Comparison of ENCODE assay signal across 21 cellular contexts in genomic region chr3:74693696-74694393, GRCh38.
A peak's percentile ranks its signal among the peaks of the same experiment; 100 is the strongest.
DNase-seq lines count a peak whose midpoint lies in the region; ATAC-seq, FAIRE-seq and TF ChIP-seq lines count a peak whose summit lies in the region.
"Had no signal": no experiment of that assay in that cellular context is flagged by ENCODE, and none has a peak within 500 bp of the region (broad histone marks: within the 10 kb centered on the region; RNA-seq: fewer than 3 reads in every experiment).

No MANE protein-coding gene starts in this region.

- no peaks in the 10 kb centered on the region for H3K36me3 Mint-ChIP-seq in astrocyte (ENCODE audit: low read depth, unreplicated experiment)
- H3K36me3 Mint-ChIP-seq: CD14-positive monocyte had no signal

- TF ChIP-seq CTCF in astrocyte (IDR thresholded peaks at IDR 0.05; ENCODE audit: insufficient read depth, low read depth, low read length): no peak
- TF ChIP-seq CTCF in left ventricle myocardium inferior (IDR thresholded peaks at IDR 0.05; ENCODE audit: borderline replicate concordance): no peak

- DNase-seq in GM04503 (ENCODE audit: low read depth): peak; percentile 33
- no peak for DNase-seq in astrocyte (ENCODE audit: low read depth)
- no peak for DNase-seq in left ventricle myocardium inferior
- DNase-seq in COLO668 (lab: John Stamatoyannopoulos, UW; ENCODE audit: unreplicated experiment): no peak
- no peak for DNase-seq in HEK293T (ENCODE audit: extremely low spot score)
- DNase-seq: ACHN, COR-L47, DMS 273 treated with DMSO at 0.1 percent for 48 hours, DND-41, NCI-H1417 treated with DMSO at 0.1 percent for 48 hours, NCI-H187 treated with DMSO at 0.1 percent for 48 hours, NCI-H226, NCI-H524 treated with DMSO at 0.1 percent for 48 hours had no signal

- no peak overlapping the region for H3K27ac ChIP-seq in astrocyte (ENCODE audit: low read depth, low read length)
- H3K27ac ChIP-seq in left ventricle myocardium inferior (replicated peaks): peak overlapping the region; percentile 38
- H3K27ac ChIP-seq: HL-60, KMS-11 had no signal

- H3K27ac Mint-ChIP-seq in astrocyte (ENCODE audit: unreplicated experiment): peak overlapping the region; percentile 41
- H3K27ac Mint-ChIP-seq: CD14-positive monocyte had no signal

- H3K4me1 ChIP-seq in astrocyte (ENCODE audit: insufficient read depth, low read length) (no peaks in the 10 kb centered on the region), left ventricle myocardium inferior (peaks cover 21% of the 10 kb centered on the region), skeletal muscle satellite cell (ENCODE audit: control insufficient read depth, insufficient read depth, low read length) (peaks cover 18% of the 10 kb centered on the region)

- H3K4me3 ChIP-seq in astrocyte (ENCODE audit: insufficient read depth, low read depth, low read length): no peak overlapping the region
- no peak overlapping the region for H3K4me3 ChIP-seq in left ventricle myocardium inferior
- H3K4me3 ChIP-seq in skeletal muscle satellite cell (ENCODE audit: low read length): no peak overlapping the region

- CTCF ChIA-PET in HEK293T (lab: Yijun Ruan, JAX): no interaction called here

- no peak for FAIRE-seq in astrocyte (lab: Jason Lieb, UNC)
- FAIRE-seq: G401.6, GM19239, H54 had no signal

- POLR2A ChIA-PET in HEK293T (lab: Yijun Ruan, JAX): no interaction called here

- no peaks in the 10 kb centered on the region for H3K79me2 ChIP-seq in astrocyte (ENCODE audit: insufficient read depth, low read length)

- no peaks in the 10 kb centered on the region for H3K9me3 ChIP-seq in astrocyte (ENCODE audit: insufficient read depth, low read depth, low read length)
- peaks cover 6% of the 10 kb centered on the region for H3K9me3 ChIP-seq in left ventricle myocardium inferior (replicated peaks)
- no peaks in the 10 kb centered on the region for H3K9me3 ChIP-seq in skeletal muscle satellite cell (replicated peaks; ENCODE audit: low read length)

- H2AFZ ChIP-seq in astrocyte (ENCODE audit: low read depth, low read length): no peak overlapping the region

- ATAC-seq in HG03571 (IDR thresholded peaks at IDR 0.05; ENCODE audit: unreplicated experiment): no peak

- H4K20me1 ChIP-seq in astrocyte (ENCODE audit: insufficient read depth, low read length): no peaks in the 10 kb centered on the region

- H3K4me3 Mint-ChIP-seq in astrocyte (ENCODE audit: unreplicated experiment): no peak overlapping the region
- H3K4me3 Mint-ChIP-seq: CD14-positive monocyte had no signal

- H3K4me2 ChIP-seq in astrocyte (ENCODE audit: low read length) (no peak overlapping the region), skeletal muscle satellite cell (ENCODE audit: low read length) (peak overlapping the region; percentile 67)
- H3K4me2 ChIP-seq: KMS-11 had no signal

- H3K4me1 Mint-ChIP-seq in astrocyte (ENCODE audit: low read depth, unreplicated experiment): peaks cover 6% of the 10 kb centered on the region
- H3K4me1 Mint-ChIP-seq: CD14-positive monocyte had no signal

- no peaks in the 10 kb centered on the region for H3K27me3 Mint-ChIP-seq in astrocyte (ENCODE audit: low read depth, unreplicated experiment)

- no peaks in the 10 kb centered on the region for H3K27me3 ChIP-seq in astrocyte (ENCODE audit: insufficient read depth, low read length)
- no peaks in the 10 kb centered on the region for H3K27me3 ChIP-seq in left ventricle myocardium inferior (ENCODE audit: low read depth)
- no peaks in the 10 kb centered on the region for H3K27me3 ChIP-seq in skeletal muscle satellite cell (ENCODE audit: control insufficient read depth, insufficient read depth, low read length)

- H3K9ac ChIP-seq in astrocyte (ENCODE audit: low read length) (no peak overlapping the region), skeletal muscle satellite cell (ENCODE audit: low read depth, low read length) (peak overlapping the region; percentile 41)
- H3K9ac ChIP-seq: KMS-11 had no signal

- no peaks in the 10 kb centered on the region for H3K9me3 Mint-ChIP-seq in astrocyte (ENCODE audit: unreplicated experiment)

- intact Hi-C loops in left ventricle myocardium inferior (cut with micrococcal nuclease): no loop called here

- H3K36me3 ChIP-seq in astrocyte (ENCODE audit: insufficient read depth, low read length) (no peaks in the 10 kb centered on the region), left ventricle myocardium inferior (no peaks in the 10 kb centered on the region), skeletal muscle satellite cell (ENCODE audit: insufficient read depth, low read length) (no peaks in the 10 kb centered on the region)

TF ChIP-seq in HEK293T, 16 proteins besides CTCF, POLR2A, EP300 and RAD21:
- TF ChIP-seq NFRKB (IDR thresholded peaks at IDR 0.05) (no peak), PKNOX1 (IDR thresholded peaks at IDR 0.05) (no peak), FOXA1 (IDR thresholded peaks at IDR 0.05) (no peak), CTBP1 (IDR thresholded peaks at IDR 0.05; ENCODE audit: borderline replicate concordance) (no peak), SUZ12 (IDR thresholded peaks at IDR 0.05) (no peak), BHLHE40 (IDR thresholded peaks at IDR 0.05; ENCODE audit: borderline replicate concordance) (no peak), ZNF384 (IDR thresholded peaks at IDR 0.05) (no peak), FOXK2 (IDR thresholded peaks at IDR 0.05) (no peak), FOXM1 (IDR thresholded peaks at IDR 0.05; ENCODE audit: borderline replicate concordance) (no peak), L3MBTL2 (conservative IDR thresholded peaks at IDR 0.05) (no peak), HDGF (IDR thresholded peaks at IDR 0.05; ENCODE audit: borderline replicate concordance) (no peak), ELF4 (IDR thresholded peaks at IDR 0.05) (no peak)
